13 cellular contexts compared by ENCODE assay signal in the genomic region with DNA sequence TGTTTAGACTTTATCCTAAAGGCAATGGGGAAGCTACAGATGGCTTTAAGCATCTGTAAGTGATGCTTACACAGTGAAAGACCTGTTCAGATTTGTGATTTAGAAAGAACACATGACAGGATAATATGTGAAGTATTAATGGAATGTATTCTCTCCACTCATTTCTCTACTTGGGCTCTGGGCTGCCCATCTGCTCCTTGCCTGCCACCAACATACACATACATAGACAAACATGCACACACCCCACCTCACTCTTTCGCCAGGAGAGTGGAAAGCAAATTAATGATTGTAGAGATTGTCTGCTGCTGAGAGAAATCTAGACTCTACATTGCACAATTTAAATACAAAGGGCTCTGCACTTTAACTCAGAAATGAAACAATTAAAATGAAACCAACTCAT.
DNase-seq lines count a peak whose midpoint lies in the region; ATAC-seq and TF ChIP-seq lines count a peak whose summit lies in the region.
"Had no signal": no experiment of that assay in that cellular context is flagged by ENCODE, and none has a peak within 500 bp of the region (broad histone marks: within the 10 kb centered on the region; RNA-seq: fewer than 3 reads in every experiment).

No MANE protein-coding gene starts in this region.

- no peaks in the 10 kb centered on the region for H3K9me3 Mint-ChIP-seq in MCF 10A (ENCODE audit: unreplicated experiment)

- TF ChIP-seq CTCF in breast epithelium (IDR thresholded peaks at IDR 0.05) (no peak), MCF 10A (IDR thresholded peaks at IDR 0.05; ENCODE audit: unreplicated experiment) (no peak), fibroblast of villous mesenchyme (IDR thresholded peaks at IDR 0.05; ENCODE audit: insufficient read depth, low read depth, low read length) (no peak), upper lobe of right lung (IDR thresholded peaks at IDR 0.05) (no peak)

- no peak overlapping the region for H3K4me3 Mint-ChIP-seq in MCF 10A (ENCODE audit: unreplicated experiment)

- intact Hi-C loops in breast epithelium (cut with DNase I; ENCODE audit: low total_unique reads) = no loop called here
- intact Hi-C loops in MCF 10A (cut with micrococcal nuclease) = no loop called here
- intact Hi-C loops in upper lobe of right lung (cut with DNase I) = no loop called here

- H3K27me3 Mint-ChIP-seq in MCF 10A (ENCODE audit: insufficient read depth, unreplicated experiment) = no peaks in the 10 kb centered on the region

- H3K4me1 ChIP-seq in breast epithelium (no peaks in the 10 kb centered on the region), upper lobe of right lung (no peaks in the 10 kb centered on the region)

- H3K36me3 ChIP-seq in breast epithelium = no peaks in the 10 kb centered on the region
- peaks cover 6% of the 10 kb centered on the region for H3K36me3 ChIP-seq in upper lobe of right lung
- H3K36me3 ChIP-seq: thoracic aorta had no signal

- H3K9me3 ChIP-seq in breast epithelium (no peaks in the 10 kb centered on the region), upper lobe of right lung (no peaks in the 10 kb centered on the region)
- H3K9me3 ChIP-seq: thoracic aorta had no signal

- H3K27ac ChIP-seq in breast epithelium (peak overlapping the region; percentile 66 to 74), upper lobe of right lung (no peak overlapping the region)
- H3K27ac ChIP-seq: thoracic aorta had no signal

- CTCF ChIA-PET in MCF 10A (lab: Yijun Ruan, JAX) = interaction anchor here (0.9 to 2.0 kb wide), 2 partner anchors 11 to 160 kb away, joined by 3 to 14 read pairs; no protein-coding TSS in a partner anchor

- no peak overlapping the region for H3K4me3 ChIP-seq in breast epithelium
- H3K4me3 ChIP-seq in fibroblast of villous mesenchyme (ENCODE audit: low read depth, low read length) = no peak overlapping the region
- H3K4me3 ChIP-seq in upper lobe of right lung = no peak overlapping the region
- H3K4me3 ChIP-seq: thoracic aorta had no signal

- no peak overlapping the region for H3K27ac Mint-ChIP-seq in MCF 10A (ENCODE audit: low read depth, unreplicated experiment)

- no peak for TF ChIP-seq POLR2A in breast epithelium (IDR thresholded peaks at IDR 0.05)

- POLR2A ChIA-PET in MCF 10A (lab: Yijun Ruan, JAX) = interaction anchor here (0.9 to 3.0 kb wide), 7 partner anchors 11 to 161 kb away, joined by 5 to 24 read pairs (median 11); a partner anchor contains a TSS

- H3K4me1 Mint-ChIP-seq in MCF 10A (ENCODE audit: insufficient read depth, unreplicated experiment) = no peaks in the 10 kb centered on the region

- no TSS peak for BruUV-seq in MCF 10A (replicated peaks; lab: Mats Ljungman, UMichigan)

- ATAC-seq in HG03354 (IDR thresholded peaks at IDR 0.05; ENCODE audit: poor library complexity, severe bottlenecking, unreplicated experiment) = peak; percentile 92
- peak; percentile 71 for ATAC-seq in upper lobe of right lung
- ATAC-seq: Panc1 had no signal

- peaks cover 12% of the 10 kb centered on the region for H3K36me3 Mint-ChIP-seq in MCF 10A (ENCODE audit: insufficient read depth, unreplicated experiment)

- H3K27me3 ChIP-seq in breast epithelium (no peaks in the 10 kb centered on the region), upper lobe of right lung (no peaks in the 10 kb centered on the region)

- DNase-seq in breast epithelium (ENCODE audit: low spot score in 2 of 2) (peak in 1 of 2 donors; percentile 59), MCF 10A (ENCODE audit: unreplicated experiment) (no peak), fibroblast of villous mesenchyme (ENCODE audit: low read depth) (peak; percentile 81), upper lobe of right lung (no peak), KG1 (lab: John Stamatoyannopoulos, UW) (no peak), NCI-H2171 (lab: John Stamatoyannopoulos, UW) (no peak)
- DNase-seq in effector CD4-positive, alpha-beta T cell = no peak
- DNase-seq: 8988T, hippocampal formation, NCI-H2171 treated with DMSO at 0.1 percent for 48 hours had no signal
